Comparison of ENCODE assay signal across 8 cellular contexts in the genomic region with DNA sequence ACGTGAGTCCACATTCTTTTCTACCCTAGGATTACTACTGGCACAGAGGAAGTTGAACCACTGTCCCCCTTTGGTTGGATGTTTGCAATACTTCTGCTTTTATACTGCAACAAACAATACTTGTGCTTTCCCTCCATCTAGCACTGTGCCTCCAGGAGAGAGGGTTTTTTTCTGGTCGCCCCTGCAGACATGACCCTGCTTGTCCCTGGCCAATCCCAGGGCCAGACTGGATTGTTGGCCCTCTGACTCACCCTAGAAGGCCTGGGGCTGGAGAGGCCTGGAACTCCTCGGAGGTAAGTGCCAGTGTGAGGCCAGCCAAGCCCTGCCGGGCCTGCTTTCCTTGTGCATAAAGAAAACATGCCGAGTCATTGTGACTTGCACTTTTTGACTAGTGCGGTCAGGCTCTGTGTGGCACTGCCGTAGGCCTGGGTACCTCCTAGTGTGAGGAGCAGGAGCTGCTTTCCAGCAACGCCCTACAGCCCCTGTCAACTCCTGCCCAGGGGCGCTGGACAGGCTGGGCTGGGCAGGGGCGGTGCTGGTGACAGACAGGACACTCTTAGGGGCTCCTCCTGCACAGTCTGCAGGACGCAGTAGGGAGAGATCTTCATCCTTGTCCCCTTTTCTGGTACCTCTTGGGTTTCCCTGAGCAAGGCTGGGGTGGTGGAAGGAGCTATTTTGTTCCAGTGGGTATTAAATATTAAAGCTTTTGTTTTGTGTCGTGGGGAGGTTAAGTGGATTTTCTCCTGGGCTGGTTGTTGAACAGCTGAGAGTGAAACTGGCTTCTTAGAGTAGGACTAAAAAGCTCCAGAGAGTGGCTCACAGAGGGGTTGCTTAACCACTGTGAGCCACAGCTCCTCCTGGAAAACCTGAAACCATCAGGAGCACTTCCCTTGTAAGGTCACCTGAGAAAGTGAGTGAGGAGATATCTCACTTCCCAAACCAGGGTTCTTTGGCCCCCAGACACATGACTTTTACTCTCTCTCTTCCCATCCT. TPM values are rescaled to one million over a fixed set of nuclear protein-coding genes. Genes with fewer than 3 reads are reported as not detected.
DNase-seq lines count a peak whose midpoint lies in the region; ATAC-seq and TF ChIP-seq lines count a peak whose summit lies in the region.

No MANE protein-coding gene starts in this region.

- no peak overlapping the region for H3K4me3 Mint-ChIP-seq in effector memory CD8-positive, alpha-beta T cell

- DNase-seq in CMK (ENCODE audit: low read depth) (peak; percentile 95), MG63 (peak; percentile 98), SKM-1 treated with dmso at 0.1 percent for 144 hours (lab: John Stamatoyannopoulos, UW; ENCODE audit: unreplicated experiment) (peak; percentile 95), lung (ENCODE audit: low spot score) (peak; percentile 95), substantia nigra (lab: John Stamatoyannopoulos, UW) (peak in 48 of 49 donors; percentile 25 to 91 (median 72))
- DNase-seq in effector memory CD8-positive, alpha-beta T cell, result no peak

- peaks cover 0 to 7% of the 10 kb centered on the region in 2 donors for H3K27me3 Mint-ChIP-seq in effector memory CD8-positive, alpha-beta T cell

- H3K36me3 Mint-ChIP-seq in effector memory CD8-positive, alpha-beta T cell (ENCODE audit: insufficient read depth), result peaks cover 8% of the 10 kb centered on the region

- H3K27ac ChIP-seq in lung (ENCODE audit: low read depth in 1 of 2, low read length in 1 of 2) (peak overlapping the region; percentile 65 to 95), substantia nigra (ENCODE audit: low read depth, low read length, poor library complexity, severe bottlenecking) (peak overlapping the region; percentile 87)

- WGBS in lung, 2 donors, result 14 to 29% methylated on average over 12 of the region's 12 CpGs

- peaks cover 0 to 2% of the 10 kb centered on the region in 2 donors for H3K4me1 Mint-ChIP-seq in effector memory CD8-positive, alpha-beta T cell (ENCODE audit: low read depth in 2 of 2)

- H3K4me1 ChIP-seq in lung (ENCODE audit: control insufficient read depth in 2 of 2, insufficient read depth in 2 of 2, low read length in 2 of 2), result peaks cover 0 to 4% of the 10 kb centered on the region in 2 donors

- H3K27me3 ChIP-seq in MG63 (no peaks in the 10 kb centered on the region), lung (ENCODE audit: control insufficient read depth, insufficient read depth) (no peaks in the 10 kb centered on the region)

- no peaks in the 10 kb centered on the region for H3K9me3 Mint-ChIP-seq in effector memory CD8-positive, alpha-beta T cell

- H3K4me3 ChIP-seq in MG63 (no peak overlapping the region), lung (no peak overlapping the region)

- peak; percentile 67 for ATAC-seq in GM21576 (IDR thresholded peaks at IDR 0.05; ENCODE audit: unreplicated experiment)
- ATAC-seq in effector memory CD8-positive, alpha-beta T cell (replicated peaks), result peak; percentile 16
- ATAC-seq in lung (ENCODE audit: insufficient read depth, low FRiP score), result peak; percentile 89
- no peak for ATAC-seq in HG03196 (IDR thresholded peaks at IDR 0.05; ENCODE audit: unreplicated experiment)

- H3K36me3 ChIP-seq in MG63, result no peaks in the 10 kb centered on the region
- no peaks in the 10 kb centered on the region for H3K36me3 ChIP-seq in lung (ENCODE audit: control insufficient read depth in 2 of 2, insufficient read depth in 2 of 2, low read length in 2 of 2)

- TF ChIP-seq CTCF in lung (IDR thresholded peaks at IDR 0.05; ENCODE audit: control extremely low read depth, extremely low read depth), result no peak

- H3K9me3 ChIP-seq in MG63 (no peaks in the 10 kb centered on the region), lung (ENCODE audit: control insufficient read depth in 2 of 2, insufficient read depth in 1 of 2, low read length in 1 of 2) (no peaks in the 10 kb centered on the region)

- H3K27ac Mint-ChIP-seq in effector memory CD8-positive, alpha-beta T cell, result no peak overlapping the region

RNA-seq across cellular contexts. Expression of a gene that starts 14.4 kb away (rescaled TPM):
- total RNA-seq in MG63 (2014; rRNA removed; shearing (Covaris generic); ENCODE audit: low replicate concordance), result 315 and 707 TPM in 2 replicates
- 100 to 1,000 TPM; 351 to 498 TPM for total RNA-seq in lung
- 100 to 1,000 TPM; 456 TPM for polyA plus RNA-seq in lung

Comparison
In these comparisons a context has a peak if more than half of its experiments do, and no peak if none do; other contexts are left out.
1. DNase-seq: peak in CMK (single experiment), MG63 (single experiment), SKM-1 treated with dmso at 0.1 percent for 144 hours (single experiment), lung (single experiment) and substantia nigra (48 of 49); none in effector memory CD8-positive, alpha-beta T cell (0 of 3).